Comparison of ENCODE assay signal across 9 cellular contexts in the genomic region with DNA sequence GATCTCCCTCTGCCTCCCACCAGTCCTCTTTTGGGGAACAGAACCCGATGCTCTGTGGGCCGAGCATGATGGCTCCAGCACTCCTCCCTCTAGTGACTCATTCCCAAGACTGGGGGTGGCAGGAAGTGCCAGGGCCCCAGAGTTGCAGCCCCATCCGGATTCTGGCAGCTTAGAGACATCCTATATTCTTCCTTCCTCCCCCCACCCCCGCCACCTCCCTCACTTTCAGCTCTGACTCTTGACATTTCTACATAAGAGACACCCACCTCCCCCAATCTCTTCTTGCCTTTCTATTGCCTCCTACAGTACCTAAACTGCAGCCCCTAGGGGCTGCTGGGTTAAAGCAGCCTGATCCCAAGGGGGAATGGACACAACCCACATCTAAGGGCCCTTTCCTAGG. TPM values are rescaled to one million over a fixed set of nuclear protein-coding genes. Genes with fewer than 3 reads are reported as not detected.
A peak's percentile ranks its signal among the peaks of the same experiment; 100 is the strongest.
DNase-seq lines count a peak whose midpoint lies in the region; ATAC-seq lines count a peak whose summit lies in the region.
"Had no signal": no experiment of that assay in that cellular context is flagged by ENCODE, and none has a peak within 500 bp of the region (broad histone marks: within the 10 kb centered on the region; RNA-seq: fewer than 3 reads in every experiment).

No MANE protein-coding gene starts in this region.

- intact Hi-C loops in activated CD4-positive, alpha-beta T cell treated with anti-CD3 and anti-CD28 coated beads, Interleukin-2, amount 10 ng/mL, durations not matched to agents 24 days and 14 days (cut with micrococcal nuclease): loop anchor here (1.0 to 5.0 kb wide), 4 partner anchors 49 to 594 kb away; partner anchors contain the start of gene SIL1
- intact Hi-C loops in Right ventricle myocardium inferior (cut with DNase I): no loop called here

- peak; percentile 88 for DNase-seq in HT1080 (ENCODE audit: low read depth)
- DNase-seq in activated CD4-positive, alpha-beta T cell treated with anti-CD3 and anti-CD28 coated beads, Interleukin-2, amount 10 ng/mL, durations not matched to agents 24 days and 14 days: peak; percentile 72
- DNase-seq in fibroblast of the conjunctiva (ENCODE audit: low read depth): peak; percentile 9
- peak; percentile 46 to 49 for DNase-seq in stimulated activated CD8-positive, alpha-beta memory T cell treated with anti-CD3 and anti-CD28 coated beads, Interleukin-2, amount 100 ng/mL, for 48 hours (ENCODE audit: low read depth in 2 of 2)
- no peak for DNase-seq in Right ventricle myocardium inferior (ENCODE audit: missing footprints)
- no peak for DNase-seq in activated CD4-positive, CD25-positive, alpha-beta regulatory T cell treated with anti-CD3 and anti-CD28 coated beads, Interleukin-2, amount 50 U/mL, for 72 hours
- DNase-seq: heart right ventricle had no signal

- H3K4me3 Mint-ChIP-seq in activated CD4-positive, alpha-beta T cell treated with anti-CD3 and anti-CD28 coated beads, Interleukin-2, amount 10 ng/mL, durations not matched to agents 24 days and 14 days: peak overlapping the region; percentile 71

- H3K27me3 Mint-ChIP-seq in activated CD4-positive, alpha-beta T cell treated with anti-CD3 and anti-CD28 coated beads, Interleukin-2, amount 10 ng/mL, durations not matched to agents 24 days and 14 days: peaks cover 5% of the 10 kb centered on the region

- H3K4me1 Mint-ChIP-seq in activated CD4-positive, alpha-beta T cell treated with anti-CD3 and anti-CD28 coated beads, Interleukin-2, amount 10 ng/mL, durations not matched to agents 24 days and 14 days: peaks cover 26% of the 10 kb centered on the region

- peak overlapping the region; percentile 91 for H3K27ac Mint-ChIP-seq in activated CD4-positive, alpha-beta T cell treated with anti-CD3 and anti-CD28 coated beads, Interleukin-2, amount 10 ng/mL, durations not matched to agents 24 days and 14 days

- no peaks in the 10 kb centered on the region for H3K9me3 Mint-ChIP-seq in activated CD4-positive, alpha-beta T cell treated with anti-CD3 and anti-CD28 coated beads, Interleukin-2, amount 10 ng/mL, durations not matched to agents 24 days and 14 days

- no peaks in the 10 kb centered on the region for H3K36me3 Mint-ChIP-seq in activated CD4-positive, alpha-beta T cell treated with anti-CD3 and anti-CD28 coated beads, Interleukin-2, amount 10 ng/mL, durations not matched to agents 24 days and 14 days (ENCODE audit: low read depth)

- ATAC-seq in Right ventricle myocardium inferior (no peak), HG02588 (IDR thresholded peaks at IDR 0.05; ENCODE audit: unreplicated experiment) (no peak), GM21825 (IDR thresholded peaks at IDR 0.05; ENCODE audit: unreplicated experiment) (no peak)

RNA-seq across cellular contexts. Expression of gene MATR3, which starts 47.1 kb away (rescaled TPM):
- total RNA-seq in HT1080 (2014; rRNA removed; shearing (Covaris generic)): 124 and 175 TPM in 2 replicates
- 140 and 186 TPM in 2 replicates for polyA plus RNA-seq in HT1080 (2015; cell fraction: cytosol; rRNA removed)
- polyA plus RNA-seq in HT1080 (2015; cell fraction: nucleus; rRNA removed): 487 and 549 TPM in 2 replicates
- 243 and 258 TPM in 2 replicates for total RNA-seq in activated CD4-positive, alpha-beta T cell treated with anti-CD3 and anti-CD28 coated beads, Interleukin-2, amount 10 ng/mL, durations not matched to agents 24 days and 14 days
- 120 TPM for total RNA-seq in Right ventricle myocardium inferior

RNA-seq across cellular contexts. Expression of gene SIL1, which starts 48.2 kb away (rescaled TPM):
- 27.5 and 28.4 TPM in 2 replicates for total RNA-seq in HT1080 (2014; rRNA removed; shearing (Covaris generic))
- polyA plus RNA-seq in HT1080 (2015; cell fraction: cytosol; rRNA removed): 19.3 and 19.5 TPM in 2 replicates
- 25.3 and 30.6 TPM in 2 replicates for polyA plus RNA-seq in HT1080 (2015; cell fraction: nucleus; rRNA removed)
- total RNA-seq in activated CD4-positive, alpha-beta T cell treated with anti-CD3 and anti-CD28 coated beads, Interleukin-2, amount 10 ng/mL, durations not matched to agents 24 days and 14 days: 31.1 and 40.5 TPM in 2 replicates
- total RNA-seq in Right ventricle myocardium inferior: 46.2 TPM

Comparison
In these comparisons a context has a peak if more than half of its experiments do, and no peak if none do; other contexts are left out.
1. DNase-seq: peak in HT1080 (single experiment), activated CD4-positive, alpha-beta T cell treated with anti-CD3 and anti-CD28 coated beads, Interleukin-2, amount 10 ng/mL, durations not matched to agents 24 days and 14 days (single experiment), fibroblast of the conjunctiva (single experiment) and stimulated activated CD8-positive, alpha-beta memory T cell treated with anti-CD3 and anti-CD28 coated beads, Interleukin-2, amount 100 ng/mL, for 48 hours (2 of 2); none in Right ventricle myocardium inferior (single experiment) and activated CD4-positive, CD25-positive, alpha-beta regulatory T cell treated with anti-CD3 and anti-CD28 coated beads, Interleukin-2, amount 50 U/mL, for 72 hours (single experiment).